Comparison of ENCODE assay signal across 21 cellular contexts in the genomic region with DNA sequence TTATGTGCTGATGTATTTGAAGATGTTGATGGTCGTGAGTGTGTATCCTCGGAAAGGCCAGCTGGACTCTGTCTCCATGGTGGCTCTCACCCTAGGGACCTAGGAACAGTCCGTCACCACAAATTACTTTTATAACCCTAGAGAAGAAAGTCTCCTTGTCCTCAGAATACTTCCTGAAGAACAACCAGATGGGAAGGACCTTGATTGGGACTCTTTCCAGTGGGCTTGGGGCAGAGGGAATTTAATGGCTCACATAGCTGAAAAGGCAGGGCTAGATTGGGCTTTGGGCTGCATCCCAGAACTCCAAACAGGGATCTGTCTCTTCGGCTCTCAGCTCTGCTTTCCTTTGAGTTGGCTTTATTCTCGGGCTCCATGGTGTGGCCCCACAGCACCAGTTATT.
DNase-seq lines count a peak whose midpoint lies in the region; ATAC-seq, FAIRE-seq and TF ChIP-seq lines count a peak whose summit lies in the region.
"Had no signal": no experiment of that assay in that cellular context is flagged by ENCODE, and none has a peak within 500 bp of the region (broad histone marks: within the 10 kb centered on the region; RNA-seq: fewer than 3 reads in every experiment).

No MANE protein-coding gene starts in this region.

- peak overlapping the region in 49 of 59 donors; percentile 21 to 93 (median 75) for H3K27ac ChIP-seq in dorsolateral prefrontal cortex
- peak overlapping the region in 3 of 4 donors; percentile 1 to 35 (median 31) for H3K27ac ChIP-seq in sigmoid colon
- no peak overlapping the region for H3K27ac ChIP-seq in foreskin keratinocyte
- no peak overlapping the region for H3K27ac ChIP-seq in thyroid gland
- H3K27ac ChIP-seq: C4-2B, GM23248 had no signal

- no peak for TF ChIP-seq EP300 in sigmoid colon (IDR thresholded peaks at IDR 0.05)

- peaks cover 35% of the 10 kb centered on the region for H3K27me3 Mint-ChIP-seq in osteocyte (ENCODE audit: unreplicated experiment)
- H3K27me3 Mint-ChIP-seq: CD4-positive, alpha-beta T cell had no signal

- no peaks in the 10 kb centered on the region for H3K4me1 Mint-ChIP-seq in osteocyte (ENCODE audit: unreplicated experiment)

- TF ChIP-seq POLR2A in sigmoid colon (IDR thresholded peaks at IDR 0.05), result no peak
- TF ChIP-seq POLR2A in thyroid gland (IDR thresholded peaks at IDR 0.05), result no peak

- H3K4me1 ChIP-seq in sigmoid colon (peaks cover 0 to 18% (median 14%) of the 10 kb centered on the region in 4 donors), foreskin keratinocyte (no peaks in the 10 kb centered on the region), thyroid gland (no peaks in the 10 kb centered on the region)
- H3K4me1 ChIP-seq: HAP-1 had no signal

- FAIRE-seq in bronchial epithelial cell (lab: Jason Lieb, UNC), result peak; percentile 72
- FAIRE-seq: A204.1, D721Med, G401.6, GM12891, GM18507, HepG2 had no signal

- intact Hi-C loops in dorsolateral prefrontal cortex (cut with DNase I), result no loop called here
- intact Hi-C loops in left ventricle myocardium superior (cut with micrococcal nuclease), result no loop called here
- intact Hi-C loops in sigmoid colon (cut with DNase I), result no loop called here
- intact Hi-C loops in thyroid gland (cut with DNase I), result no loop called here

- H3K36me3 Mint-ChIP-seq in osteocyte (ENCODE audit: unreplicated experiment), result peaks cover 2% of the 10 kb centered on the region

- no peak for DNase-seq in bronchial epithelial cell (ENCODE audit: low read depth)
- DNase-seq in dorsolateral prefrontal cortex, result no peak
- peak; percentile 31 for DNase-seq in left ventricle myocardium superior
- no peak for DNase-seq in sigmoid colon
- DNase-seq in foreskin keratinocyte, result no peak
- DNase-seq in thyroid gland, result no peak
- no peak for DNase-seq in C1 segment of cervical spinal cord (lab: John Stamatoyannopoulos, UW)
- no peak for DNase-seq in osteocyte (ENCODE audit: extremely low spot score, unreplicated experiment)
- DNase-seq: ACHN; BE2C; Caco-2; CD4-positive, alpha-beta T cell; GM23248 had no signal

- H3K36me3 ChIP-seq in bronchial epithelial cell (ENCODE audit: control insufficient read depth, insufficient read depth, low read length) (no peaks in the 10 kb centered on the region), sigmoid colon (no peaks in the 10 kb centered on the region), thyroid gland (no peaks in the 10 kb centered on the region)
- H3K36me3 ChIP-seq: BE2C, HAP-1 had no signal

- H3K27ac Mint-ChIP-seq in osteocyte (ENCODE audit: unreplicated experiment), result no peak overlapping the region
- H3K27ac Mint-ChIP-seq: CD4-positive, alpha-beta T cell had no signal

- H3K9me3 Mint-ChIP-seq in osteocyte (ENCODE audit: unreplicated experiment), result no peaks in the 10 kb centered on the region
- H3K9me3 Mint-ChIP-seq: CD4-positive, alpha-beta T cell had no signal

- H3K9me3 ChIP-seq in sigmoid colon (no peaks in the 10 kb centered on the region), thyroid gland (no peaks in the 10 kb centered on the region)
- H3K9me3 ChIP-seq: BE2C, Caco-2, HAP-1 had no signal

- H3K4me3 Mint-ChIP-seq in osteocyte (ENCODE audit: unreplicated experiment), result no peak overlapping the region
- H3K4me3 Mint-ChIP-seq: CD4-positive, alpha-beta T cell had no signal

- H3K4me3 ChIP-seq in bronchial epithelial cell (ENCODE audit: low read depth, low read length) (no peak overlapping the region), dorsolateral prefrontal cortex (no peak overlapping the region), sigmoid colon (no peak overlapping the region), thyroid gland (replicated peaks in 1 of 3) (no peak overlapping the region)
- H3K4me3 ChIP-seq: GM23248, HAP-1 had no signal

- TF ChIP-seq CTCF in bronchial epithelial cell (IDR thresholded peaks at IDR 0.05; ENCODE audit: insufficient read depth, low read length, severe bottlenecking) (no peak), dorsolateral prefrontal cortex (IDR thresholded peaks at IDR 0.05 in 54 of 56, conservative IDR thresholded peaks at IDR 0.05 in 2 of 56; ENCODE audit: low read depth in 1 of 56, partially characterized antibody in 56 of 56) (no peak), sigmoid colon (IDR thresholded peaks at IDR 0.05) (no peak), foreskin keratinocyte (conservative IDR thresholded peaks at IDR 0.05) (no peak), thyroid gland (IDR thresholded peaks at IDR 0.05) (no peak), osteocyte (IDR thresholded peaks at IDR 0.05) (no peak)

- 86 to 90% methylated on average over 5 of the region's 5 CpGs for WGBS in sigmoid colon, 2 donors
- 68 to 83% methylated on average over 5 of the region's 5 CpGs for WGBS in thyroid gland, 2 donors

- ATAC-seq in left ventricle myocardium superior (peak; percentile 73), foreskin keratinocyte (no peak)
- ATAC-seq: HepG2 had no signal

- H3K27me3 ChIP-seq in bronchial epithelial cell (ENCODE audit: control insufficient read depth, insufficient read depth, low read length) (no peaks in the 10 kb centered on the region), dorsolateral prefrontal cortex (no peaks in the 10 kb centered on the region), sigmoid colon (no peaks in the 10 kb centered on the region), foreskin keratinocyte (peaks cover 4% of the 10 kb centered on the region), thyroid gland (no peaks in the 10 kb centered on the region)
- H3K27me3 ChIP-seq: BE2C had no signal

Comparison
In these comparisons a context has a peak if more than half of its experiments do, and no peak if none do; other contexts are left out.
1. H3K27ac ChIP-seq: peak in dorsolateral prefrontal cortex (49 of 59) and sigmoid colon (3 of 4); none in foreskin keratinocyte (single experiment) and thyroid gland (0 of 3).